Comparison of ENCODE assay signal across 24 cellular contexts in genomic region chr5:10984021-10984420, GRCh38.
"Had no signal": no experiment of that assay in that cellular context is flagged by ENCODE, and none has a peak within 500 bp of the region (broad histone marks: within the 10 kb centered on the region; RNA-seq: fewer than 3 reads in every experiment).

No MANE protein-coding gene starts in this region.

- DNase-seq: hippocampal formation; kidney glomerular epithelial cell; left cardiac atrium; left lung; lower lobe of right lung; mammary epithelial cell; naive thymus-derived CD8-positive, alpha-beta T cell; occipital lobe; retina; right cardiac atrium; stimulated activated CD4-positive, alpha-beta T cell treated with anti-CD3 and anti-CD28 coated beads, Interleukin-12 subunit alpha, Interleukin-12 subunit beta, amount 100 ng/mL, for 4 hours; stimulated activated CD4-positive, alpha-beta T cell treated with anti-CD3 and anti-CD28 coated beads, Interleukin-15, amount 100 ng/mL, for 24 hours; stimulated activated CD4-positive, alpha-beta T cell treated with anti-CD3 and anti-CD28 coated beads, Interleukin-2, amount 100 ng/mL, for 24 hours; stimulated activated CD4-positive, alpha-beta T cell treated with anti-CD3 and anti-CD28 coated beads, Interleukin-4, amount 100 ng/mL, for 1 hour; stimulated activated naive B cell treated with anti-CD40 and anti-IgM and Interleukin-4, amounts not matched to agents 10 μg/mL and 1 μg/mL and 100 μg/mL, for 72 hours; stimulated activated naive CD8-positive, alpha-beta T cell treated with anti-CD3 and anti-CD28 coated beads, Interleukin-15, Interleukin-2, amounts not matched to agents 100 U/mL and 50 U/mL, for 24 hours; stomach; testis; thyroid gland; transverse colon; upper lobe of left lung had no signal

- H3K36me3 Mint-ChIP-seq: naive thymus-derived CD8-positive, alpha-beta T cell; stimulated activated naive B cell treated with anti-CD40 and anti-IgM and Interleukin-4, amounts not matched to agents 10 μg/mL and 1 μg/mL and 100 μg/mL, for 72 hours had no signal

- ATAC-seq: left cardiac atrium; left lung; lower lobe of right lung; naive thymus-derived CD8-positive, alpha-beta T cell; right cardiac atrium; sciatic nerve; stimulated activated naive B cell treated with anti-CD40 and anti-IgM and Interleukin-4, amounts not matched to agents 10 μg/mL and 1 μg/mL and 100 μg/mL, for 72 hours; stimulated activated naive CD8-positive, alpha-beta T cell treated with anti-CD3 and anti-CD28 coated beads, Interleukin-15, Interleukin-2, amounts not matched to agents 100 U/mL and 50 U/mL, for 24 hours had no signal

- H3K9me3 Mint-ChIP-seq: naive thymus-derived CD8-positive, alpha-beta T cell; nephron; neural progenitor cell; stimulated activated naive B cell treated with anti-CD40 and anti-IgM and Interleukin-4, amounts not matched to agents 10 μg/mL and 1 μg/mL and 100 μg/mL, for 72 hours had no signal

- H3K27ac Mint-ChIP-seq: nephron; neural progenitor cell; stimulated activated naive B cell treated with anti-CD40 and anti-IgM and Interleukin-4, amounts not matched to agents 10 μg/mL and 1 μg/mL and 100 μg/mL, for 72 hours had no signal

- H3K4me3 Mint-ChIP-seq: naive thymus-derived CD8-positive, alpha-beta T cell; nephron; neural progenitor cell; stimulated activated naive B cell treated with anti-CD40 and anti-IgM and Interleukin-4, amounts not matched to agents 10 μg/mL and 1 μg/mL and 100 μg/mL, for 72 hours had no signal
